Comparison of ENCODE assay signal across 7 cellular contexts in the genomic region with DNA sequence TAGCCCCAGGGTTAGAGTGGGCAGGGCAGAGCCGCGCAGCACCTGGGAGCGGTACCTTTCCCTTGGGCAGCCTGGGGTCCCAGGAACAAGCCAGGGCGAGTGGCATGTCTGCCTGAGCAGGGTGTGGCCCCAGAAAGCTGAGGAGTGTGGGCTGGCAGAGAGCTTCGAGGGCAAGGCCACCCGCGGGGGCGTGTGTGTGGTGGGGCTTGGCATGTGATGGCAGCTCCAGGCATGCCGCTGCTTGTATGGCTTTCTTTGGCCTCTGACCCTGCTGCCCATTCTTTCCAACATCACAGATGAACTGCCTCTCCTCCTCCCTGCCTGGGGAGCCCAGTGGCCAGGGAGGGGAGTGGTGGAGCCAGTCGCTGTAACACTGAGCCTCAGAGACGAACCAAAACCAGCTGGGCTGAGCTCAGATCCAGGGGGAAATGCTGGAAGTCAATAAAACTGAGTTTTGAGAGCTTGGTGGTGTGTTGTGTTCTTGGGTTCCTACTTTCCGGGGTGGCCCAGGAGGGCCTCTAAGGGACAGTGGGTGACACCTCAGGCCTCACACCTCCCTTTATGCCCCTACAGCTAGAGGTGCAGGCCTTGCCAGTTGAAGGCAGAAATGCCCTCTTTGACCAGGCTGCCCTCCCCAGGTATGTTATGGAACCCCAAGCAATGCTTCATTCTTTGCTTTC. TPM values are rescaled to one million over a fixed set of nuclear protein-coding genes. Genes with fewer than 3 reads are reported as not detected.
A peak's percentile ranks its signal among the peaks of the same experiment; 100 is the strongest.
DNase-seq lines count a peak whose midpoint lies in the region; ATAC-seq and TF ChIP-seq lines count a peak whose summit lies in the region.

No MANE protein-coding gene starts in this region.

- H2BK5ac ChIP-seq in H9 (ENCODE audit: insufficient read length, low read length), result no peak overlapping the region

- no peak overlapping the region for H3T11ph ChIP-seq in H9 (ENCODE audit: low read length)

- H3K27ac ChIP-seq in H9 (ENCODE audit: insufficient read length, low read depth, low read length) (no peak overlapping the region), substantia nigra (ENCODE audit: low read depth, low read length, poor library complexity, severe bottlenecking) (peak overlapping the region; percentile 85)

- TF ChIP-seq CTCF in H9 (conservative IDR thresholded peaks at IDR 0.05), result no peak

- no peak overlapping the region for H3K4me3 ChIP-seq in adipocyte (ENCODE audit: low read length)

- no peak overlapping the region for H3K4me2 ChIP-seq in H9 (ENCODE audit: insufficient read depth, insufficient read length, low read length)

- no peak for DNase-seq in H9
- DNase-seq in adipocyte (ENCODE audit: low read depth), result peak; percentile 41
- DNase-seq in immature natural killer cell, result no peak
- peak in 27 of 49 donors; percentile 21 to 72 (median 46) for DNase-seq in substantia nigra (lab: John Stamatoyannopoulos, UW)
- DNase-seq in NCI-H1105 treated with DMSO at 0.1 percent for 48 hours (lab: John Stamatoyannopoulos, UW), result no peak

- H3K36me3 Mint-ChIP-seq in H9 (ENCODE audit: insufficient read depth in 1 of 3, low read depth in 3 of 3), result peaks cover 0 to 19% (median 12%) of the 10 kb centered on the region in 3 experiments; a peak in 6 of 7 replicates
- H3K36me3 Mint-ChIP-seq in immature natural killer cell, result peaks cover 3 to 21% (median 7%) of the 10 kb centered on the region in 3 donors

- H3K27me3 Mint-ChIP-seq in H9 (ENCODE audit: low read depth) (peaks cover 4% of the 10 kb centered on the region), immature natural killer cell (ENCODE audit: low read depth in 3 of 3) (peaks cover 0 to 2% (median 2%) of the 10 kb centered on the region in 3 donors)

- ATAC-seq in HG02870 (IDR thresholded peaks at IDR 0.05; ENCODE audit: unreplicated experiment), result no peak
- no peak for ATAC-seq in GM21515 (IDR thresholded peaks at IDR 0.05; ENCODE audit: unreplicated experiment)

- H3K4me3 Mint-ChIP-seq in H9, result peak overlapping the region in 1 of 2 experiments; percentile 4; a peak in 1 of 5 replicates
- H3K4me3 Mint-ChIP-seq in immature natural killer cell, result no peak overlapping the region

- H3K79me2 ChIP-seq in H9 (ENCODE audit: insufficient read depth, low read length), result no peaks in the 10 kb centered on the region

- H3K79me1 ChIP-seq in H9 (ENCODE audit: insufficient read depth, low read depth, low read length, poor library complexity, severe bottlenecking), result no peaks in the 10 kb centered on the region

- no peak overlapping the region for H4K5ac ChIP-seq in H9 (ENCODE audit: insufficient read length, low read depth, low read length)

- no peak overlapping the region for H3K18ac ChIP-seq in H9 (ENCODE audit: insufficient read length, low read depth, low read length)

- H2BK12ac ChIP-seq in H9 (ENCODE audit: insufficient read length, low read depth, low read length), result no peak overlapping the region

- no peak overlapping the region for H2BK20ac ChIP-seq in H9 (ENCODE audit: low read depth, low read length, poor library complexity, severe bottlenecking)

- no peaks in the 10 kb centered on the region; the same call in 1 of the 2 replicates for H3K4me1 ChIP-seq in H9 (ENCODE audit: insufficient read depth, low read length)
- H3K4me1 ChIP-seq in adipocyte (ENCODE audit: control insufficient read depth, insufficient read depth, low read length), result peaks cover 27% of the 10 kb centered on the region

- no peak overlapping the region for H2BK120ac ChIP-seq in H9 (ENCODE audit: low read depth, low read length, poor library complexity, severe bottlenecking)

- H3K9ac ChIP-seq in H9 (ENCODE audit: extremely low read depth, insufficient read length, low read length) (no peak overlapping the region), adipocyte (ENCODE audit: low read length) (peak overlapping the region; percentile 51)

- no peaks in the 10 kb centered on the region for H3K27me3 ChIP-seq in H9 (ENCODE audit: insufficient read depth, low read length)
- H3K27me3 ChIP-seq in adipocyte (replicated peaks; ENCODE audit: control insufficient read depth, insufficient read depth, low read length), result no peaks in the 10 kb centered on the region

- H2AK5ac ChIP-seq in H9 (ENCODE audit: insufficient read length, low read length), result no peak overlapping the region

- H3K23ac ChIP-seq in H9 (ENCODE audit: insufficient read length, low read depth, low read length), result no peak overlapping the region

- no peak overlapping the region for H3K14ac ChIP-seq in H9 (ENCODE audit: insufficient read depth, low read length)

- no peaks in the 10 kb centered on the region for H3K9me3 ChIP-seq in H9 (ENCODE audit: control insufficient read depth, low read depth, low read length)
- H3K9me3 ChIP-seq in adipocyte (ENCODE audit: control insufficient read depth, low read length), result no peaks in the 10 kb centered on the region

- H2AFZ ChIP-seq in H9 (ENCODE audit: low read length), result no peak overlapping the region

- no peak overlapping the region for H3K4ac ChIP-seq in H9 (ENCODE audit: low read depth, low read length)

- no peak overlapping the region for H3K56ac ChIP-seq in H9 (ENCODE audit: insufficient read length, low read depth, low read length)

- peaks cover 7 to 12% of the 10 kb centered on the region in 2 experiments for H3K4me1 Mint-ChIP-seq in H9
- H3K4me1 Mint-ChIP-seq in immature natural killer cell, result peaks cover under 1 to 11% of the 10 kb centered on the region in 2 donors

- no peak overlapping the region for H2BK15ac ChIP-seq in H9 (ENCODE audit: low read depth, low read length)

- WGBS in H9 (ENCODE audit: extremely low coverage, insufficient read length, low lambda C conversion rate), result no CpG with 5 or more reads among the region's 12 CpGs

- H3K27ac Mint-ChIP-seq in H9 (peak overlapping the region; percentile 14 to 89 (median 46); a peak in 3 of 7 replicates), immature natural killer cell (peak overlapping the region; percentile 29 to 84 (median 60))

- no peaks in the 10 kb centered on the region for H4K20me1 ChIP-seq in H9 (ENCODE audit: control insufficient read depth, insufficient read depth, insufficient read length)

- H3K9me3 Mint-ChIP-seq in H9, result no peaks in the 10 kb centered on the region
- H3K9me3 Mint-ChIP-seq in immature natural killer cell, result no peaks in the 10 kb centered on the region

- H4K91ac ChIP-seq in H9 (ENCODE audit: insufficient read length, low read depth, low read length), result no peak overlapping the region

- peaks cover 32% of the 10 kb centered on the region for H3K36me3 ChIP-seq in adipocyte (ENCODE audit: control insufficient read depth, insufficient read depth, low read length, severe bottlenecking)

- H3K23me2 ChIP-seq in H9 (ENCODE audit: insufficient read length, low read depth, low read length, poor library complexity, severe bottlenecking), result no peaks in the 10 kb centered on the region

- H4K8ac ChIP-seq in H9 (replicated peaks; ENCODE audit: insufficient read length, low read depth, low read length), result no peak overlapping the region

RNA-seq across cellular contexts. Expression of a gene that starts 7.4 kb away (rescaled TPM):
- 32.0 and 34.1 TPM in 2 replicates for total RNA-seq in H9 (2021)
- 1 to 10 TPM; 2.8 to 3.6 (median 2.9) TPM for polyA plus RNA-seq in immature natural killer cell

RNA-seq across cellular contexts. Expression of a gene that starts 22.6 kb away (rescaled TPM):
- total RNA-seq in H9 (2021), result 6.3 and 6.5 TPM in 2 replicates
- under 1 TPM in 1 of 3 donors, not detected in 2; 0.41 TPM for polyA plus RNA-seq in immature natural killer cell

RNA-seq across cellular contexts. Expression of a gene that starts 32.9 kb away (rescaled TPM):
- 25.5 and 27.2 TPM in 2 replicates for total RNA-seq in H9 (2021)
- polyA plus RNA-seq in immature natural killer cell, result 100 to 1,000 TPM in 2 of 3 donors, 10 to 100 TPM in 1; 88.6 to 137 (median 124) TPM

RNA-seq across cellular contexts. Expression of a gene that starts 33.5 kb away (rescaled TPM):
- not detected in 2 replicates for total RNA-seq in H9 (2021)
- polyA plus RNA-seq in immature natural killer cell, result not detected

RNA-seq across cellular contexts. Expression of a gene that starts 41.3 kb away (rescaled TPM):
- 21.6 and 22.4 TPM in 2 replicates for total RNA-seq in H9 (2021)
- 10 to 100 TPM; 26.8 to 35.3 (median 27.6) TPM for polyA plus RNA-seq in immature natural killer cell

Comparison
In these comparisons a context has a peak if more than half of its experiments do, and no peak if none do; other contexts are left out.
1. DNase-seq: peak in adipocyte (single experiment) and substantia nigra (27 of 49); none in H9 (single experiment), immature natural killer cell (0 of 3) and NCI-H1105 treated with DMSO at 0.1 percent for 48 hours (single experiment).